21 cellular contexts compared by ENCODE assay signal in the genomic region with DNA sequence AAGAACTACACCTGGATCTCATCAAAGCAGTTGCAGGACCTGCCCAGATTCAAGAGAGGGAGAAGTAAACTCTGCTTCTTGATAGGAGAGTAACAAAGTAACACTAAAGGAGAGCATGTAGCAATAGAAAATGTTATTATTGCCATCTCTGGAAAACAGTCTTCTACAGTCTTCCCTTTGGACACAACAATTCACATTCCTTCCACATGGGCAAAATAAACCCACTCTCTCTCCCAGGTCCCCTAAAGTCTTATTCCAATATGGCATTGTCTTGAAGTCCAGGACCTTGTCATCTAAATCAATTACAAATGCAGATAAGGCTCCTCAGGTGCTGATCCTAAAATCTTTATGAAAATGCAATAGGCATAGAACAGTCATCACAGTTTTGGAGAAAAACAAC. TPM values are rescaled to one million over a fixed set of nuclear protein-coding genes. Genes with fewer than 3 reads are reported as not detected.
DNase-seq lines count a peak whose midpoint lies in the region; ATAC-seq and TF ChIP-seq lines count a peak whose summit lies in the region.
"Had no signal": no experiment of that assay in that cellular context is flagged by ENCODE, and none has a peak within 500 bp of the region (broad histone marks: within the 10 kb centered on the region; RNA-seq: fewer than 3 reads in every experiment).

No MANE protein-coding gene starts in this region.

- no peak overlapping the region for H3K4me3 ChIP-seq in BJ (ENCODE audit: low read depth, low read length)
- H3K4me3 ChIP-seq in choroid plexus epithelial cell (ENCODE audit: low read depth, low read length): no peak overlapping the region
- no peak overlapping the region for H3K4me3 ChIP-seq in fibroblast of the aortic adventitia (ENCODE audit: low read depth, low read length)
- H3K4me3 ChIP-seq: SK-N-MC had no signal

- ATAC-seq in HG02840 (IDR thresholded peaks at IDR 0.05; ENCODE audit: low FRiP score, unreplicated experiment): no peak

- H3K4me1 Mint-ChIP-seq in HFFc6 (ENCODE audit: low read depth): no peaks in the 10 kb centered on the region

- H3K9me3 Mint-ChIP-seq in HFFc6: no peaks in the 10 kb centered on the region
- H3K9me3 Mint-ChIP-seq: CD4-positive, alpha-beta T cell had no signal

- POLR2A ChIA-PET in BJ (lab: Charles Lee): no interaction called here

- H3K4me3 Mint-ChIP-seq in HFFc6: no peak overlapping the region
- H3K4me3 Mint-ChIP-seq: CD4-positive, alpha-beta T cell had no signal

- TF ChIP-seq CTCF in BJ (IDR thresholded peaks at IDR 0.05; ENCODE audit: insufficient read depth, low read depth, low read length) (peak; percentile 31; the same call in 1 of the 2 replicates), HFFc6 (IDR thresholded peaks at IDR 0.05) (peak; percentile 44), choroid plexus epithelial cell (conservative IDR thresholded peaks at IDR 0.05; ENCODE audit: low read depth, low read length) (peak; percentile 2), fibroblast of the aortic adventitia (IDR thresholded peaks at IDR 0.05; ENCODE audit: insufficient read depth, low read length) (peak; percentile 27)

- CTCF ChIA-PET in BJ (lab: Yijun Ruan, JAX): interaction anchor here (0.9 to 1.6 kb wide), 4 partner anchors 8 to 57 kb away, joined by 3 to 6 read pairs (median 4); partner anchors contain the start of gene WNT2

- no peaks in the 10 kb centered on the region for H3K36me3 Mint-ChIP-seq in HFFc6 (ENCODE audit: low read depth)

- no peaks in the 10 kb centered on the region for H3K27me3 ChIP-seq in BJ (ENCODE audit: control insufficient read depth, insufficient read depth, low read length)
- H3K27me3 ChIP-seq: BE2C had no signal

- no peaks in the 10 kb centered on the region for H3K36me3 ChIP-seq in BJ (ENCODE audit: control insufficient read depth, insufficient read depth, low read length)
- H3K36me3 ChIP-seq: BE2C had no signal

- H3K27ac Mint-ChIP-seq in HFFc6: no peak overlapping the region
- H3K27ac Mint-ChIP-seq: CD4-positive, alpha-beta T cell had no signal

- H3K27me3 Mint-ChIP-seq in HFFc6 (ENCODE audit: insufficient read depth): peaks cover 9% of the 10 kb centered on the region
- H3K27me3 Mint-ChIP-seq: CD4-positive, alpha-beta T cell had no signal

- DNase-seq in BJ (ENCODE audit: low read depth) (no peak), HFFc6 (no peak), choroid plexus epithelial cell (ENCODE audit: low read depth) (no peak), fibroblast of the aortic adventitia (ENCODE audit: low read depth) (no peak), HT-29 (ENCODE audit: low spot score) (no peak), NCI-H446 treated with DMSO at 0.1 percent for 48 hours (lab: John Stamatoyannopoulos, UW) (no peak), activated gamma-delta T cell treated with Interleukin-2 at 50 U/mL for 16 hours (no peak)
- DNase-seq: BE2C; CD4-positive, alpha-beta T cell; GF-D8; GOT3; KBM-7; NCI-H1105; NCI-H1694; NCI-H2081 treated with DMSO at 0.1 percent for 48 hours; NCI-H510A; NCI-H774; Right ventricle myocardium superior had no signal

RNA-seq across cellular contexts. Expression of gene WNT2, which starts 10.3 kb away (rescaled TPM):
- polyA plus RNA-seq in BJ (2011; rRNA removed): 7.7 and 8.4 TPM in 2 replicates
- 4.1 and 7.2 TPM in 2 replicates for polyA minus RNA-seq in BJ (2011; rRNA and poly(A)+ RNA removed)
- total RNA-seq in HFFc6 (2021; fragmentation: NEBNext Ultra II Directional; extraction: Animal tissue kit (Norgen Biotek cat#: 25700)): not detected
- 1.8 and 9.9 TPM in 2 replicates for total RNA-seq in fibroblast of the aortic adventitia (ENCODE audit: low replicate concordance)
- total RNA-seq in HT-29 (2014; rRNA removed; shearing (Covaris generic)): not detected in 2 replicates
- total RNA-seq: CD4-positive, alpha-beta T cell; OCI-LY7; Right ventricle myocardium superior had no signal
